24 cellular contexts compared by ENCODE assay signal in genomic region chr6:166459906-166460305, GRCh38.
"Had no signal": no experiment of that assay in that cellular context is flagged by ENCODE, and none has a peak within 500 bp of the region (broad histone marks: within the 10 kb centered on the region; RNA-seq: fewer than 3 reads in every experiment).

No MANE protein-coding gene starts in this region.

- ATAC-seq: activated CD8-positive, alpha-beta memory T cell treated with anti-CD3 and anti-CD28 coated beads, Interleukin-2, amount 10 ng/mL, durations not matched to agents 7 days and 5 days; activated T-cell treated with anti-CD3 and anti-CD28 coated beads, Interleukin-2, amount 50 U/mL, for 4 hours; WTC11 had no signal

- DNase-seq: activated CD4-positive, alpha-beta T cell treated with anti-CD3 and anti-CD28 coated beads for 48 hours; activated CD4-positive, alpha-beta T cell treated with anti-CD3 and anti-CD28 coated beads, Interleukin-2, amount 50 U/mL, for 48 hours; activated CD4-positive, CD25-positive, alpha-beta regulatory T cell treated with anti-CD3 and anti-CD28 coated beads, Interleukin-2, amount 50 U/mL, for 72 hours; activated CD8-positive, alpha-beta memory T cell treated with anti-CD3 and anti-CD28 coated beads, Interleukin-2, amount 10 ng/mL, durations not matched to agents 7 days and 5 days; activated gamma-delta T cell; activated naive CD4-positive, alpha-beta T cell treated with anti-CD3 and anti-CD28 coated beads for 36 hours; activated T-cell treated with anti-CD3 and anti-CD28 coated beads, Interleukin-2, amount 50 U/mL, for 4 hours; amygdala; KG1; NCI-H1092 treated with DMSO at 0.1 percent for 48 hours; NCI-H1417 treated with DMSO at 0.1 percent for 48 hours; NCI-H1694 treated with DMSO at 0.1 percent for 48 hours; NCI-H2029 treated with DMSO at 0.1 percent for 48 hours; NCI-H345; NCI-H510A; NCI-H526 treated with DMSO at 0.1 percent for 48 hours; NK-92 treated with Interleukin-12 subunit alpha and Interleukin-12 subunit beta, amount 100 ng/mL, for 24 hours; SHP77 treated with DMSO at 0.1 percent for 48 hours had no signal

- H3K9me3 Mint-ChIP-seq: central memory CD8-positive, alpha-beta T cell had no signal

- H3K9me3 ChIP-seq: Peyer's patch had no signal

- H3K27me3 ChIP-seq: Peyer's patch had no signal

- H3K36me3 ChIP-seq: Peyer's patch had no signal

- H3K4me1 ChIP-seq: Peyer's patch had no signal

- H3K4me3 ChIP-seq: Peyer's patch had no signal

- H3K27me3 Mint-ChIP-seq: activated CD8-positive, alpha-beta memory T cell treated with anti-CD3 and anti-CD28 coated beads, Interleukin-2, amount 10 ng/mL, durations not matched to agents 7 days and 5 days; activated naive CD8-positive, alpha-beta T cell; brain; central memory CD8-positive, alpha-beta T cell had no signal

- H3K27ac Mint-ChIP-seq: activated CD8-positive, alpha-beta memory T cell treated with anti-CD3 and anti-CD28 coated beads, Interleukin-2, amount 10 ng/mL, durations not matched to agents 7 days and 5 days; activated naive CD4-positive, alpha-beta T cell treated with anti-CD3 and anti-CD28 coated beads for 36 hours; activated naive CD8-positive, alpha-beta T cell; T-helper 1 cell treated with Interleukin-12 subunit alpha and Interleukin-12 subunit beta and Interleukin-4 antibody, amounts not matched to agents 30 μg/mL and 1 μg/mL, for 36 hours had no signal

- H3K27ac ChIP-seq: Peyer's patch had no signal

- H3K4me3 Mint-ChIP-seq: activated CD8-positive, alpha-beta memory T cell treated with anti-CD3 and anti-CD28 coated beads, Interleukin-2, amount 10 ng/mL, durations not matched to agents 7 days and 5 days; activated naive CD4-positive, alpha-beta T cell treated with anti-CD3 and anti-CD28 coated beads for 36 hours; activated naive CD8-positive, alpha-beta T cell; activated T-cell treated with anti-CD3 and anti-CD28 coated beads, Interleukin-2, amount 50 U/mL, for 4 hours; brain; central memory CD8-positive, alpha-beta T cell; T-helper 1 cell treated with Interleukin-12 subunit alpha and Interleukin-12 subunit beta and Interleukin-4 antibody, amounts not matched to agents 30 μg/mL and 1 μg/mL, for 36 hours; WTC11 had no signal
